ENCODE assay signal across 2 cellular contexts in genomic region chr18:70075906-70076305, GRCh38.
TF ChIP-seq lines count a peak whose summit lies in the region.

No MANE protein-coding gene starts in this region.

TF ChIP-seq in SK-N-SH, 30 proteins besides CTCF, POLR2A, EP300 and RAD21 (continued from another document):
- no peak for TF ChIP-seq ELF1 (IDR thresholded peaks at IDR 0.05)
- no peak for TF ChIP-seq TAF1 (IDR thresholded peaks at IDR 0.05; ENCODE audit: borderline replicate concordance, low read depth, low read length)
- no peak for TF ChIP-seq USF2 (IDR thresholded peaks at IDR 0.05; ENCODE audit: borderline replicate concordance, low read depth, low read length)
- TF ChIP-seq POLR2AphosphoS5 (IDR thresholded peaks at IDR 0.05; ENCODE audit: low read depth, low read length) = no peak

TF ChIP-seq in SK-N-SH treated with all-trans-retinoic acid at 6 μM for 48 hours, 23 proteins besides CTCF, POLR2A, EP300 and RAD21 (continued from another document):
- TF ChIP-seq PATZ1 (CRISPR knock-in tag; IDR thresholded peaks at IDR 0.05; ENCODE audit: borderline replicate concordance) (no peak), GLIS3 (CRISPR knock-in tag; IDR thresholded peaks at IDR 0.05) (no peak), SNAI2 (CRISPR knock-in tag; IDR thresholded peaks at IDR 0.05) (no peak)
TF ChIP-seq in SK-N-SH treated with all-trans-retinoic acid at 6 μM for 48 hours: peak in this region for 0.
